Comparison of ENCODE assay signal across 8 cellular contexts in the genomic region with DNA sequence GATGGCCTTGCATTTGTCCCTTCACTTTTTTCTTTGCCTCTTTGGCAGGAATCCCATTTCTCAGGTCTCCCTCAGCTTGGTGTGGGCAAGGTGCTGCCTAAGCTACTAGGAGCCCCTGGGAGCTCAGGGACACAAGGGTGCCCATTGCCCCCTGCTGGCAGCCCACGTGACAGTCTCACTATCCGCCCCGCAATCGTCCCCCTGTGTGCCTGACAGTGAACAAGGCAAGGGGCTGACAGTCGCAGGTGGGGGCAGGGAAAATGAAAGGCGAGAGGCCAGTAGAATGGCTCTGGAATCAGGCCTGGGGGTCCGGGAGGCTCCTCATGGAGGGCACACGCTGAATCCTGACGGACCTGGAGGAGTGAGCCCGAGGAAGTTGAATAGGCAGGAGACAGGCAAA. TPM values are rescaled to one million over a fixed set of nuclear protein-coding genes. Genes with fewer than 3 reads are reported as not detected.
DNase-seq lines count a peak whose midpoint lies in the region; ATAC-seq and TF ChIP-seq lines count a peak whose summit lies in the region.

No MANE protein-coding gene starts in this region.

- no peaks in the 10 kb centered on the region for H3K9me3 ChIP-seq in cardiac muscle cell (ENCODE audit: low read depth)
- H3K9me3 ChIP-seq in WERI-Rb-1 (ENCODE audit: severe bottlenecking): no peaks in the 10 kb centered on the region

- ATAC-seq in left cardiac atrium (no peak), HG03159 (IDR thresholded peaks at IDR 0.05; ENCODE audit: unreplicated experiment) (no peak)
- peak; percentile 51 for ATAC-seq in stimulated activated naive CD8-positive, alpha-beta T cell treated with anti-CD3 and anti-CD28 coated beads, Interleukin-15, amount 100 ng/mL, for 72 hours

- no peaks in the 10 kb centered on the region for H3K27me3 Mint-ChIP-seq in stimulated activated naive CD8-positive, alpha-beta T cell treated with anti-CD3 and anti-CD28 coated beads, Interleukin-15, amount 100 ng/mL, for 72 hours

- H3K9me3 Mint-ChIP-seq in stimulated activated naive CD8-positive, alpha-beta T cell treated with anti-CD3 and anti-CD28 coated beads, Interleukin-15, amount 100 ng/mL, for 72 hours: no peaks in the 10 kb centered on the region

- H3K4me3 ChIP-seq in cardiac muscle cell (no peak overlapping the region), WERI-Rb-1 (ENCODE audit: low read depth, low read length) (no peak overlapping the region), fibroblast of mammary gland (ENCODE audit: control insufficient read depth, low read depth, low read length) (no peak overlapping the region)

- peak in 1 of 2 donors; percentile 8 for DNase-seq in cardiac muscle cell (ENCODE audit: low read depth in 1 of 2, low spot score in 1 of 2)
- DNase-seq in left cardiac atrium: no peak
- peak; percentile 59 for DNase-seq in WERI-Rb-1
- no peak for DNase-seq in fibroblast of mammary gland (ENCODE audit: low read depth)
- peak; percentile 31 to 49 for DNase-seq in stimulated activated naive CD8-positive, alpha-beta T cell treated with anti-CD3 and anti-CD28 coated beads, Interleukin-15, amount 100 ng/mL, for 72 hours
- no peak for DNase-seq in NCI-H226
- no peak for DNase-seq in epidermal melanocyte (ENCODE audit: insufficient read length, low spot score)

- peak overlapping the region in 1 of 2 donors; percentile 13 for H3K27ac Mint-ChIP-seq in stimulated activated naive CD8-positive, alpha-beta T cell treated with anti-CD3 and anti-CD28 coated beads, Interleukin-15, amount 100 ng/mL, for 72 hours

- TF ChIP-seq CTCF in cardiac muscle cell (IDR thresholded peaks at IDR 0.05; ENCODE audit: low read depth, low read length) (peak; percentile 33), WERI-Rb-1 (IDR thresholded peaks at IDR 0.05; ENCODE audit: low read depth, low read length) (peak; percentile 69), fibroblast of mammary gland (conservative IDR thresholded peaks at IDR 0.05; ENCODE audit: control insufficient read depth, insufficient read depth, low read depth, low read length) (peak; percentile 27)

- H3K4me1 Mint-ChIP-seq in stimulated activated naive CD8-positive, alpha-beta T cell treated with anti-CD3 and anti-CD28 coated beads, Interleukin-15, amount 100 ng/mL, for 72 hours: peaks cover 47% of the 10 kb centered on the region

- intact Hi-C loops in left cardiac atrium (cut with DNase I): loop anchor here (1.0 to 5.0 kb wide), 2 partner anchors 268 kb away; no protein-coding TSS in a partner anchor

- no peak overlapping the region for H3K27ac ChIP-seq in cardiac muscle cell
- no peak overlapping the region for H3K27ac ChIP-seq in WERI-Rb-1

- H3K36me3 ChIP-seq in cardiac muscle cell (no peaks in the 10 kb centered on the region), WERI-Rb-1 (no peaks in the 10 kb centered on the region)

- H3K4me3 Mint-ChIP-seq in stimulated activated naive CD8-positive, alpha-beta T cell treated with anti-CD3 and anti-CD28 coated beads, Interleukin-15, amount 100 ng/mL, for 72 hours: no peak overlapping the region

- peaks cover 7% of the 10 kb centered on the region for H3K4me1 ChIP-seq in cardiac muscle cell (ENCODE audit: low read depth)

- H3K27me3 ChIP-seq in cardiac muscle cell (no peaks in the 10 kb centered on the region), WERI-Rb-1 (ENCODE audit: insufficient read depth, low read depth, severe bottlenecking) (no peaks in the 10 kb centered on the region)

RNA-seq across cellular contexts. Expression of a gene that starts 2.0 kb away (rescaled TPM):
- 0.28 and 0.57 TPM in 2 replicates for total RNA-seq in cardiac muscle cell
- polyA plus RNA-seq in cardiac muscle cell: 0.44 and 0.87 TPM in 2 replicates
- 1 to 10 TPM; 5.4 to 10.0 TPM for total RNA-seq in left cardiac atrium

RNA-seq across cellular contexts. Expression of a gene that starts 8.9 kb away (rescaled TPM):
- total RNA-seq in cardiac muscle cell (35.4 and 57.2 TPM in 2 replicates), left cardiac atrium (10 to 100 TPM; 71.8 to 87.4 TPM)
- polyA plus RNA-seq in cardiac muscle cell: 60.3 and 69.2 TPM in 2 replicates

RNA-seq across cellular contexts. Expression of a gene that starts 36.3 kb away (rescaled TPM):
- 101 and 108 TPM in 2 replicates for total RNA-seq in cardiac muscle cell
- 41.7 and 58.1 TPM in 2 replicates for polyA plus RNA-seq in cardiac muscle cell
- 10 to 100 TPM; 79.9 to 85.5 TPM for total RNA-seq in left cardiac atrium

RNA-seq across cellular contexts. Expression of a gene that starts 52.8 kb away (rescaled TPM):
- total RNA-seq in cardiac muscle cell (25.8 and 40.6 TPM in 2 replicates), left cardiac atrium (10 to 100 TPM; 17.3 to 25.7 TPM)
- polyA plus RNA-seq in cardiac muscle cell: 47.6 and 67.7 TPM in 2 replicates

Comparison
In these comparisons a context has a peak if more than half of its experiments do, and no peak if none do; other contexts are left out.
1. DNase-seq: peak in WERI-Rb-1 (single experiment) and stimulated activated naive CD8-positive, alpha-beta T cell treated with anti-CD3 and anti-CD28 coated beads, Interleukin-15, amount 100 ng/mL, for 72 hours (2 of 2); none in left cardiac atrium (single experiment), fibroblast of mammary gland (single experiment), NCI-H226 (single experiment) and epidermal melanocyte (single experiment).
2. Peak in every context shown above with its lines, with median percentiles within 50 percentile points of each other: CTCF ChIP-seq.